Comparison of ENCODE assay signal across 8 cellular contexts in genomic region chr22:49936973-49937757, GRCh38. TPM values are rescaled to one million over a fixed set of nuclear protein-coding genes. Genes with fewer than 3 reads are reported as not detected.
DNase-seq lines count a peak whose midpoint lies in the region; ATAC-seq and TF ChIP-seq lines count a peak whose summit lies in the region.

No MANE protein-coding gene starts in this region.

- H3K27me3 ChIP-seq in Peyer's patch: no peaks in the 10 kb centered on the region
- no peaks in the 10 kb centered on the region for H3K27me3 ChIP-seq in gastroesophageal sphincter
- H3K27me3 ChIP-seq in neural progenitor cell: peaks cover 22% of the 10 kb centered on the region

- no peak for TF ChIP-seq CTCF in CD14-positive monocyte (IDR thresholded peaks at IDR 0.05)
- TF ChIP-seq CTCF in Peyer's patch (IDR thresholded peaks at IDR 0.05): no peak
- no peak for TF ChIP-seq CTCF in gastroesophageal sphincter (IDR thresholded peaks at IDR 0.05)
- TF ChIP-seq CTCF in neural progenitor cell (IDR thresholded peaks at IDR 0.05): no peak

- H3K4me3 Mint-ChIP-seq in CD14-positive monocyte: peak overlapping the region; percentile 63 to 72
- peak overlapping the region; percentile 70 for H3K4me3 Mint-ChIP-seq in neural progenitor cell

- H3K27me3 Mint-ChIP-seq in CD14-positive monocyte (ENCODE audit: low read depth in 3 of 3) (peaks cover 0 to 8% (median 6%) of the 10 kb centered on the region in 3 donors), neural progenitor cell (ENCODE audit: insufficient read depth, low read depth) (peaks cover 9% of the 10 kb centered on the region)

- H3K4me2 ChIP-seq in neural progenitor cell: no peak overlapping the region

- H3F3A ChIP-seq in neural progenitor cell (ENCODE audit: low read depth): peaks cover 4% of the 10 kb centered on the region

- no peak overlapping the region for H3K9ac ChIP-seq in neural progenitor cell

- no peak for TF ChIP-seq POLR2A in Peyer's patch (IDR thresholded peaks at IDR 0.05)
- TF ChIP-seq POLR2A in gastroesophageal sphincter (IDR thresholded peaks at IDR 0.05): peak; percentile 9 to 28

- H3K4me3 ChIP-seq in Peyer's patch: no peak overlapping the region
- peak overlapping the region in 1 of 2 donors; percentile 61 for H3K4me3 ChIP-seq in gastroesophageal sphincter
- H3K4me3 ChIP-seq in neural progenitor cell: no peak overlapping the region

- H2AFZ ChIP-seq in neural progenitor cell (replicated peaks): no peak overlapping the region

- no peaks in the 10 kb centered on the region for H3K36me3 ChIP-seq in Peyer's patch
- H3K36me3 ChIP-seq in gastroesophageal sphincter: no peaks in the 10 kb centered on the region
- no peaks in the 10 kb centered on the region for H3K36me3 ChIP-seq in neural progenitor cell

- H3K27ac Mint-ChIP-seq in CD14-positive monocyte (peak overlapping the region; percentile 77 to 93 (median 87)), neural progenitor cell (no peak overlapping the region)

- intact Hi-C loops in CD14-positive monocyte (cut with micrococcal nuclease): loop anchor here in 1 of 2 donors (1.0 to 10.0 kb wide), 3 partner anchors 21 to 598 kb away; partner anchors contain the start of gene TYMP

- ATAC-seq in gastroesophageal sphincter: no peak
- ATAC-seq in HG03469 (IDR thresholded peaks at IDR 0.05; ENCODE audit: unreplicated experiment): no peak
- no peak for ATAC-seq in GM18867 (IDR thresholded peaks at IDR 0.05; ENCODE audit: unreplicated experiment)
- no peak for ATAC-seq in HG03378 (IDR thresholded peaks at IDR 0.05; ENCODE audit: unreplicated experiment)

- 50% methylated on average over 2 of the region's 21 CpGs; no CpG with 5 or more reads in 1 of the 2 donors for WGBS in gastroesophageal sphincter (ENCODE audit: low coverage in 1 of 2), 2 donors

- DNase-seq in CD14-positive monocyte (ENCODE audit: low spot score) (no peak), Peyer's patch (no peak), neural progenitor cell (ENCODE audit: low spot score) (no peak), iPS-NIHi7 (ENCODE audit: extremely low spot score) (no peak)

- H3K4me1 ChIP-seq in Peyer's patch (peaks cover 9 to 47% (median 31%) of the 10 kb centered on the region in 4 donors), gastroesophageal sphincter (peaks cover 0 to 66% (median 37%) of the 10 kb centered on the region in 3 donors), neural progenitor cell (peaks cover 15% of the 10 kb centered on the region)

- peaks cover 0 to 7% (median 5%) of the 10 kb centered on the region in 7 donors for H3K9me3 Mint-ChIP-seq in CD14-positive monocyte
- H3K9me3 Mint-ChIP-seq in neural progenitor cell: peaks cover 3% of the 10 kb centered on the region

- peak overlapping the region; percentile 89 to 95 (median 90) for H3K27ac ChIP-seq in Peyer's patch
- H3K27ac ChIP-seq in gastroesophageal sphincter: peak overlapping the region in 3 of 4 donors; percentile 91 to 98 (median 95)
- H3K27ac ChIP-seq in neural progenitor cell: no peak overlapping the region

- H4K20me1 ChIP-seq in neural progenitor cell (ENCODE audit: low read depth): peaks cover 3% of the 10 kb centered on the region

- no peak for TF ChIP-seq EP300 in gastroesophageal sphincter (IDR thresholded peaks at IDR 0.05)

- no peaks in the 10 kb centered on the region for H3K79me2 ChIP-seq in neural progenitor cell (ENCODE audit: low read depth)

- H3K4me1 Mint-ChIP-seq in CD14-positive monocyte: peaks cover 22% of the 10 kb centered on the region
- peaks cover 16% of the 10 kb centered on the region for H3K4me1 Mint-ChIP-seq in neural progenitor cell

- no peaks in the 10 kb centered on the region for H3K9me3 ChIP-seq in Peyer's patch
- no peaks in the 10 kb centered on the region for H3K9me3 ChIP-seq in gastroesophageal sphincter
- H3K9me3 ChIP-seq in neural progenitor cell (ENCODE audit: low read depth): no peaks in the 10 kb centered on the region

- H3K36me3 Mint-ChIP-seq in CD14-positive monocyte (peaks cover 2 to 5% of the 10 kb centered on the region in 2 donors), neural progenitor cell (no peaks in the 10 kb centered on the region)

RNA-seq across cellular contexts. Expression of gene CRELD2, which starts 18.7 kb away (rescaled TPM):
- polyA plus RNA-seq in CD14-positive monocyte: 10 to 100 TPM; 20.3 to 27.6 TPM
- total RNA-seq in Peyer's patch (10 to 100 TPM; 33.3 to 52.0 (median 41.1) TPM), gastroesophageal sphincter (10 to 100 TPM; 21.9 to 36.2 (median 30.9) TPM), neural progenitor cell (ENCODE audit: low replicate concordance) (12.2 and 22.6 TPM in 2 replicates)

RNA-seq across cellular contexts. Expression of gene ALG12, which starts 18.9 kb away (rescaled TPM):
- 1 to 10 TPM; 7.2 to 9.5 TPM for polyA plus RNA-seq in CD14-positive monocyte
- total RNA-seq in Peyer's patch (10 to 100 TPM; 17.3 to 25.5 (median 22.1) TPM), gastroesophageal sphincter (10 to 100 TPM; 18.8 to 30.0 (median 22.6) TPM), neural progenitor cell (ENCODE audit: low replicate concordance) (4.9 and 14.2 TPM in 2 replicates)

RNA-seq across cellular contexts. Expression of gene PIM3, which starts 23.4 kb away (rescaled TPM):
- polyA plus RNA-seq in CD14-positive monocyte: 10 to 100 TPM; 38.8 to 40.4 TPM
- total RNA-seq in Peyer's patch (100 to 1,000 TPM in 2 of 4 donors, 10 to 100 TPM in 2; 66.2 to 142 (median 105) TPM), gastroesophageal sphincter (10 to 100 TPM; 30.0 to 58.3 (median 46.4) TPM), neural progenitor cell (ENCODE audit: low replicate concordance) (15.1 and 37.2 TPM in 2 replicates)

Comparison
In these comparisons a context has a peak if more than half of its experiments do, and no peak if none do; other contexts are left out.
1. POLR2A ChIP-seq: peak in gastroesophageal sphincter (2 of 2); none in Peyer's patch (0 of 2).